ENCODE assay signal across 9 cellular contexts in genomic region chr3:81087607-81088006, GRCh38.
"Had no signal": no experiment of that assay in that cellular context is flagged by ENCODE, and none has a peak within 500 bp of the region (broad histone marks: within the 10 kb centered on the region; RNA-seq: fewer than 3 reads in every experiment).

No MANE protein-coding gene starts in this region.

- DNase-seq: GM23248, GOT3, H7, HFFc6, IMR-90 had no signal

- ATAC-seq: HCT116, K562 had no signal

- H3K27ac ChIP-seq: GM23248, HL-60 had no signal

- H3K4me3 ChIP-seq: GM23248, HAP-1, K562 had no signal

- H3K9me3 ChIP-seq: HAP-1 had no signal

- H2AFZ ChIP-seq: GM23248 had no signal

- FAIRE-seq: K562 had no signal

- H3K9ac ChIP-seq: GM23248 had no signal

- H3K36me3 ChIP-seq: HAP-1 had no signal

- H3K4me1 ChIP-seq: HAP-1 had no signal
